ENCODE assay signal across 25 cellular contexts in the genomic region with DNA sequence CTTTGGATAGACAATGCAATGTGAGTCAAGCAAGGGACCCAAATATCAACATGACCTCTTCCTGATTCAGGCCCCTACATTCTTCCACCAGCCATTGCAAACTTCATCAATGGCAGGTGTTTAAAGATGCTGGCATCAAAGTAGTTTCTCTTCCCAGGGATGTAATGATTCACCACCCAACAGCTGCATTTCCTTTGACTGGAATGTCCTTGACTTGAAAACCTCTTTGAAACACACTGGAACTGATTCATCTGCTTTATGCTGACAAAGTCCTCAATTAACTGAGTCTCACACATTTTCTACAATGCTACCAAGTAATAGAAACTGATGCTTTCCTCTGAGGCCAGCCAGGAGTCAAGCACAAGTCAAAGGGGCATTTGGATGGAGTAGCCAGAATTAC.
"Had no signal": no experiment of that assay in that cellular context is flagged by ENCODE, and none has a peak within 500 bp of the region (broad histone marks: within the 10 kb centered on the region; RNA-seq: fewer than 3 reads in every experiment).

No MANE protein-coding gene starts in this region.

- DNase-seq: activated CD4-positive, CD25-positive, alpha-beta regulatory T cell; activated CD8-positive, alpha-beta memory T cell treated with anti-CD3 and anti-CD28 coated beads, Interleukin-2, amount 50 U/mL, for 4 hours; activated CD8-positive, alpha-beta T cell treated with anti-CD3 and anti-CD28 coated beads for 36 hours; activated gamma-delta T cell treated with Interleukin-2 at 50 U/mL for 16 hours; activated naive CD4-positive, alpha-beta T cell treated with anti-CD3 and anti-CD28 coated beads, Interleukin-2, amount 50 U/mL, for 16 hours; activated naive CD8-positive, alpha-beta T cell treated with anti-CD3 and anti-CD28 coated beads, Interleukin-2, amount 10 ng/mL, durations not matched to agents 7 days and 5 days; activated T-cell treated with anti-CD3 and anti-CD28 coated beads, Interleukin-2, amount 50 U/mL, for 72 hours; adrenal gland; anterior cingulate cortex; caudate nucleus; Karpas-422; NCI-H1048; NCI-H146; NCI-H187 treated with DMSO at 0.1 percent for 48 hours; NCI-H2081 treated with DMSO at 0.1 percent for 48 hours; NCI-H69; PC-9; SIG-M5; T-cell; T-helper 2 cell; T1000 had no signal

- H3K36me3 ChIP-seq: adrenal gland, breast epithelium had no signal

- H3K4me2 ChIP-seq: PC-9 had no signal

- H3K27me3 ChIP-seq: adrenal gland, breast epithelium had no signal

- H3K4me1 ChIP-seq: adrenal gland, breast epithelium had no signal

- FAIRE-seq: K562, TTC549 had no signal

- H3K27ac ChIP-seq: adrenal gland, breast epithelium, PC-9, SK-N-MC had no signal

- H2AFZ ChIP-seq: PC-9 had no signal

- H3K4me3 ChIP-seq: adrenal gland, breast epithelium, K562, PC-9, SK-N-MC had no signal

- H3K9me3 ChIP-seq: adrenal gland, breast epithelium had no signal
